ENCODE assay signal across 18 cellular contexts in genomic region chr2:114119846-114120348, GRCh38.
DNase-seq lines count a peak whose midpoint lies in the region; ATAC-seq and TF ChIP-seq lines count a peak whose summit lies in the region.
"Had no signal": no experiment of that assay in that cellular context is flagged by ENCODE, and none has a peak within 500 bp of the region (broad histone marks: within the 10 kb centered on the region; RNA-seq: fewer than 3 reads in every experiment).

No MANE protein-coding gene starts in this region.

- H2AK5ac ChIP-seq in mesendoderm (ENCODE audit: low read length) = no peak overlapping the region

- H3K9ac ChIP-seq in mesendoderm (ENCODE audit: low read length) = no peak overlapping the region
- H3K9ac ChIP-seq: BLaER1 treated with 17β-estradiol and CSF1 and Interleukin-3, amounts not matched to agents 10 nM and 100 nM had no signal

- H3K79me2 ChIP-seq in mesendoderm (ENCODE audit: control insufficient read depth, insufficient read depth, low read length) = no peaks in the 10 kb centered on the region

- no peak overlapping the region for H3K18ac ChIP-seq in mesendoderm (ENCODE audit: low read length)

- H3K27me3 ChIP-seq in adrenal gland (no peaks in the 10 kb centered on the region), mesendoderm (ENCODE audit: insufficient read depth, low read length, poor library complexity) (no peaks in the 10 kb centered on the region)
- H3K27me3 ChIP-seq: BLaER1 treated with 17β-estradiol and CSF1 and Interleukin-3, amounts not matched to agents 10 nM and 100 nM had no signal

- no peak overlapping the region for H4K5ac ChIP-seq in mesendoderm (ENCODE audit: low read length)

- H3K36me3 ChIP-seq in adrenal gland (replicated peaks in 1 of 2) (no peaks in the 10 kb centered on the region), mesendoderm (ENCODE audit: control insufficient read depth, insufficient read depth, low read length) (no peaks in the 10 kb centered on the region)
- H3K36me3 ChIP-seq: BLaER1 treated with 17β-estradiol and CSF1 and Interleukin-3, amounts not matched to agents 10 nM and 100 nM; SJSA1 had no signal

- H3K4me2 ChIP-seq in mesendoderm (ENCODE audit: low read length) = no peak overlapping the region
- H3K4me2 ChIP-seq: BLaER1 treated with 17β-estradiol and CSF1 and Interleukin-3, amounts not matched to agents 10 nM and 100 nM had no signal

- intact Hi-C loops in adrenal gland (cut with DNase I) (no loop called here), posterior vena cava (cut with DNase I) (loop anchor here in 1 of 2 donors (5.0 kb wide), 1 partner anchor 1138 kb away; no protein-coding TSS in a partner anchor)

- H2BK120ac ChIP-seq in mesendoderm (ENCODE audit: low read depth, low read length) = no peak overlapping the region

- TF ChIP-seq CTCF in adrenal gland (IDR thresholded peaks at IDR 0.05) = no peak

- TF ChIP-seq POLR2A in adrenal gland (IDR thresholded peaks at IDR 0.05) = no peak

- no peak overlapping the region for H3K4me3 ChIP-seq in adrenal gland
- no peak overlapping the region for H3K4me3 ChIP-seq in mesendoderm (ENCODE audit: low read length)
- H3K4me3 ChIP-seq: BLaER1 treated with 17β-estradiol and CSF1 and Interleukin-3, amounts not matched to agents 10 nM and 100 nM; SJSA1 had no signal

- no peaks in the 10 kb centered on the region for H3K4me1 ChIP-seq in adrenal gland (replicated peaks in 1 of 2)
- H3K4me1 ChIP-seq in mesendoderm (ENCODE audit: control insufficient read depth, low read depth, low read length) = no peaks in the 10 kb centered on the region
- H3K4me1 ChIP-seq: SJSA1 had no signal

- no peak overlapping the region for H3K23ac ChIP-seq in mesendoderm (ENCODE audit: low read length)

- WGBS in adrenal gland, 4 donors = 64 to 65% (median 65%) methylated on average over 8 of the region's 8 CpGs
- WGBS in mesendoderm (ENCODE audit: extremely low coverage, insufficient coverage, low lambda C conversion rate) = no CpG with 5 or more reads among the region's 8 CpGs

- no peak overlapping the region for H2BK15ac ChIP-seq in mesendoderm (replicated peaks; ENCODE audit: low read depth)

- H2BK5ac ChIP-seq in mesendoderm (ENCODE audit: low read length) = no peak overlapping the region

- H3K9me3 ChIP-seq in adrenal gland (replicated peaks in 1 of 3) = no peaks in the 10 kb centered on the region
- H3K9me3 ChIP-seq: BLaER1 treated with 17β-estradiol and CSF1 and Interleukin-3, amounts not matched to agents 10 nM and 100 nM; SJSA1 had no signal

- no peak overlapping the region for H3K4ac ChIP-seq in mesendoderm (ENCODE audit: low read depth, low read length)

- H3K79me1 ChIP-seq in mesendoderm (ENCODE audit: low read length) = no peaks in the 10 kb centered on the region

- no peak overlapping the region for H3K56ac ChIP-seq in mesendoderm (ENCODE audit: low read length)

- peak; percentile 9 for DNase-seq in AG08395 (ENCODE audit: low spot score)
- DNase-seq in HT1080 (ENCODE audit: low read depth) = peak; percentile 27
- DNase-seq in adrenal gland = peak in 5 of 7 donors; percentile 32 to 56 (median 39)
- peak; percentile 27 for DNase-seq in mesendoderm
- DNase-seq in SK-N-DZ (ENCODE audit: low spot score) = no peak
- no peak for DNase-seq in posterior vena cava (ENCODE audit: low spot score)
- no peak for DNase-seq in NCI-H2227 (lab: John Stamatoyannopoulos, UW; ENCODE audit: unreplicated experiment)
- DNase-seq: CD8-positive, alpha-beta memory T cell; MV-4-11; NCI-H1417; NCI-H1930; NCI-H446; NCI-H69; PC-3 had no signal

- no peak for ATAC-seq in SK-N-SH treated with all-trans-retinoic acid at 6 μM for 48 hours
- ATAC-seq: PC-3 had no signal

- no peak overlapping the region for H4K8ac ChIP-seq in mesendoderm (ENCODE audit: low read depth, low read length)

- H3K27ac ChIP-seq in adrenal gland = no peak overlapping the region
- no peak overlapping the region for H3K27ac ChIP-seq in mesendoderm (ENCODE audit: low read depth, low read length)
- H3K27ac ChIP-seq: 22Rv1; BLaER1 treated with 17β-estradiol and CSF1 and Interleukin-3, amounts not matched to agents 10 nM and 100 nM; SJSA1 had no signal

TF ChIP-seq in SK-N-SH treated with all-trans-retinoic acid at 6 μM for 48 hours, 23 proteins besides CTCF, POLR2A, EP300 and RAD21:
- TF ChIP-seq CREB5 (CRISPR knock-in tag; IDR thresholded peaks at IDR 0.05; ENCODE audit: low read depth) (no peak), ZNF565 (CRISPR knock-in tag; conservative IDR thresholded peaks at IDR 0.05; ENCODE audit: low read depth) (no peak), PPARA (CRISPR knock-in tag; IDR thresholded peaks at IDR 0.05; ENCODE audit: borderline replicate concordance) (no peak), ESRRG (CRISPR knock-in tag; IDR thresholded peaks at IDR 0.05) (no peak), OSR1 (CRISPR knock-in tag; IDR thresholded peaks at IDR 0.05) (no peak), CSDC2 (CRISPR knock-in tag; IDR thresholded peaks at IDR 0.05) (no peak)

Comparison
In these comparisons a context has a peak if more than half of its experiments do, and no peak if none do; other contexts are left out.
1. DNase-seq: peak in AG08395 (single experiment), HT1080 (single experiment), adrenal gland (5 of 7) and mesendoderm (single experiment); none in SK-N-DZ (single experiment), posterior vena cava (single experiment) and NCI-H2227 (single experiment).